8 cellular contexts compared by ENCODE assay signal in the genomic region with DNA sequence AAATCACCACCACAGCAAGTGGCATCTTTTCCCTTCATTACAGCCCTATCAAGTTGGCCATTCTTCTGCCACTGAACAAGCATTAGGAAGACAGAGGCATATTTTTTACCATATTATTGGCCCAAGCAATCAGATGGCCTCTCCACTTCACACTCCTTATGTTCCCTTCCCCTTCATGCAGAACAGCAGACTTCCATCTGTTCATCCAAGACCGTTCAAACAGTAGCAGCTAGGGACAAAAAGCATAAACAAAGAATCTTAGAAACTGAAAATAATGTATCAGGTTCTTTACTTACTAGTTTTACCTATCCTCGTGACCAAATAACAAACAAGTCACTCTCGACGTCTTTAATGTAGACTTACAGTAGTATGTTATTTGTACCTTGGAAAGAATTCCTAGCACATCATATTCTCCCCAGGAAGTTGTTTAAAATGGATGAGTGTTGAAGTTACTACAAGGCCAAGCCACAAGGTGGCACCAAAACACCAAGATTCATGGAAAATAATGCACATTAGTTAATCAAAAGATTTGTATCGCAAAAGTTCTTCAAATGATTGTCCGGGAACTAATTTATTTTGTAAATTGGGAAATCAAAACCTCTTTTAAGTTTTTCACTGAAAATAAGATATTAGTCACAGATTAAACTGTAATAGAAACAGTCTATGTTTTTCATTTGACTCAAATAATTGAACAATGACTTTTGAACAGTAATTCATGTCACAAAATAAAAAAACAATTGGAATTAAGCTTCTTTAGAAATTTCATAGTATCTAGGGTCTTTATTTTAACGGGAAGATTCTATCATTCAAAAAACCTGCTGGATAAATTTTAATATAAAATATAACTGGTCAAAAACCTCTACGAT.
DNase-seq lines count a peak whose midpoint lies in the region; ATAC-seq and TF ChIP-seq lines count a peak whose summit lies in the region.

No MANE protein-coding gene starts in this region.

- no peak for ATAC-seq in HG03354 (IDR thresholded peaks at IDR 0.05; ENCODE audit: poor library complexity, severe bottlenecking, unreplicated experiment)
- no peak for ATAC-seq in HG02938 (IDR thresholded peaks at IDR 0.05; ENCODE audit: unreplicated experiment)

- no peak overlapping the region for H3K4me3 ChIP-seq in HFF-Myc (replicated peaks; ENCODE audit: low read depth, low read length)

- peak; percentile 53 for TF ChIP-seq CTCF in HFF-Myc (IDR thresholded peaks at IDR 0.05; ENCODE audit: low read depth, low read length, missing control alignments)

- DNase-seq in COR-L47 (lab: John Stamatoyannopoulos, UW) (peak; percentile 34), HFF-Myc (ENCODE audit: extremely low read depth, low read depth) (peak; percentile 22), NCI-H82 (lab: John Stamatoyannopoulos, UW) (peak; percentile 80), fibroblast of the conjunctiva (ENCODE audit: low read depth) (peak; percentile 43), pons (ENCODE audit: low spot score) (peak; percentile 85)
- DNase-seq in activated T-cell treated with anti-CD3 and anti-CD28 coated beads, Interleukin-2, amount 50 U/mL, for 1 hour: peak; percentile 21

Comparison
In these comparisons a context has a peak if more than half of its experiments do, and no peak if none do; other contexts are left out.
1. DNase-seq: peak in every context shown above with its lines; median percentile 85 in pons; 80 in NCI-H82; 43 in fibroblast of the conjunctiva; 34 in COR-L47; 22 in HFF-Myc; 21 in activated T-cell treated with anti-CD3 and anti-CD28 coated beads, Interleukin-2, amount 50 U/mL, for 1 hour.